Comparison of ENCODE assay signal across 22 cellular contexts in genomic region chr18:25686960-25687520, GRCh38.
"Had no signal": no experiment of that assay in that cellular context is flagged by ENCODE, and none has a peak within 500 bp of the region (broad histone marks: within the 10 kb centered on the region; RNA-seq: fewer than 3 reads in every experiment).

No MANE protein-coding gene starts in this region.

- H3K4me1 ChIP-seq: esophagus muscularis mucosa, heart right ventricle, lower lobe of right lung, right lobe of liver, testis, uterus had no signal

- H3K4me3 ChIP-seq: esophagus muscularis mucosa, heart right ventricle, lower lobe of right lung, mucosa of descending colon, right lobe of liver, testis, uterus had no signal

- H3K9me3 ChIP-seq: esophagus muscularis mucosa, heart right ventricle, lower lobe of right lung, mucosa of descending colon, right lobe of liver, testis, uterus had no signal

- DNase-seq: activated CD4-positive, alpha-beta memory T cell treated with anti-CD3 and anti-CD28 coated beads for 36 hours; activated CD4-positive, alpha-beta T cell treated with anti-CD3 and anti-CD28 coated beads for 48 hours; activated effector memory CD4-positive, alpha-beta T cell treated with Interleukin-2 at 50 U/mL for 16 hours; activated naive CD4-positive, alpha-beta T cell treated with anti-CD3 and anti-CD28 coated beads, Interleukin-2, amount 10 ng/mL, durations not matched to agents 7 days and 5 days; activated T-cell treated with anti-CD3 and anti-CD28 coated beads, Interleukin-2, amount 50 U/mL, for 72 hours; aorta; central memory CD4-positive, alpha-beta T cell; effector memory CD8-positive, alpha-beta T cell; heart right ventricle; left colon; lower lobe of right lung; mesendoderm; mucosa of descending colon; nephron progenitor cell; posterior cingulate gyrus; right lobe of liver; small intestine; stimulated activated CD4-positive, alpha-beta T cell treated with anti-CD3 and anti-CD28 coated beads, Interleukin-15, amount 100 ng/mL, for 24 hours; stimulated activated naive B cell treated with anti-CD40 and anti-IgM and Interleukin-4, amounts not matched to agents 10 μg/mL and 1 μg/mL and 100 μg/mL, for 72 hours; testis; uterus had no signal

- ATAC-seq: activated T-cell treated with anti-CD3 and anti-CD28 coated beads, Interleukin-2, amount 50 U/mL, for 72 hours; effector memory CD8-positive, alpha-beta T cell; heart right ventricle; left colon; lower lobe of right lung; mucosa of descending colon; right lobe of liver; stimulated activated naive B cell treated with anti-CD40 and anti-IgM and Interleukin-4, amounts not matched to agents 10 μg/mL and 1 μg/mL and 100 μg/mL, for 72 hours had no signal

- H3K36me3 ChIP-seq: esophagus muscularis mucosa, heart right ventricle, lower lobe of right lung, right lobe of liver, uterus had no signal

- H3K27ac ChIP-seq: esophagus muscularis mucosa, heart right ventricle, lower lobe of right lung, right lobe of liver, testis, uterus had no signal

- H3K27me3 ChIP-seq: esophagus muscularis mucosa, heart right ventricle, right lobe of liver, testis, uterus had no signal
